Comparison of ENCODE assay signal across 19 cellular contexts in the genomic region with DNA sequence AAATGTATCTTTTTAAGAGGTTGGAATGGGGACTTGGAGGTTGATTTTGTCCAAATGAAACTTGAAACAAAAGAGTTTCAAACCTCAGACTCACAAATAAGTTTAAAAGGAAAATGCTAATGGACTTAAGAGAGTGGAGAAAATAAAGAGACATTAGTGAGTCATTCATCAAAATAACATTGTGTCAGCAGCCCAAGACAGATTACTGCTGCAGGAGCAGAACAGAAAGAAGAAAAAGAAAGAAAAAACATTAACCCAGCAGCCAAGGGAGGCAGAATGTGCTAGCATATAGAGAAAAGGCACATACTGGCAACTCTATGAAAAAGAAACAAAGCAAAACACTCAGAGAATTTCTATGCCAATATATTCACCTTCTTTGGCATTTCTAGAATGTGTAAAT. TPM values are rescaled to one million over a fixed set of nuclear protein-coding genes. Genes with fewer than 3 reads are reported as not detected.
"Had no signal": no experiment of that assay in that cellular context is flagged by ENCODE, and none has a peak within 500 bp of the region (broad histone marks: within the 10 kb centered on the region; RNA-seq: fewer than 3 reads in every experiment).

No MANE protein-coding gene starts in this region.

- H3K4me3 Mint-ChIP-seq: activated B cell treated with CpG ODN at 0.5 μM for 24 hours; activated CD4-positive, alpha-beta T cell treated with anti-CD3 and anti-CD28 coated beads, Interleukin-2, amount 10 ng/mL, durations not matched to agents 24 days and 14 days; activated naive CD4-positive, alpha-beta T cell treated with anti-CD3 and anti-CD28 coated beads, Interleukin-2, amount 50 U/mL, for 24 hours; dendritic cell treated with granulocyte-macrophage colony-stimulating factor and Interleukin-4, amounts not matched to agents 40 ng/mL and 50 ng/mL, for 4 days; naive B cell; T-helper 17 cell had no signal

- H3K27me3 ChIP-seq: esophagus squamous epithelium, hepatocyte, neutrophil, upper lobe of left lung had no signal

- H3K4me1 ChIP-seq: upper lobe of left lung had no signal

- H3K36me3 Mint-ChIP-seq: naive B cell had no signal

- H3K27ac Mint-ChIP-seq: activated B cell treated with CpG ODN at 0.5 μM for 24 hours; activated CD4-positive, alpha-beta T cell treated with anti-CD3 and anti-CD28 coated beads, Interleukin-2, amount 10 ng/mL, durations not matched to agents 24 days and 14 days; activated naive CD4-positive, alpha-beta T cell treated with anti-CD3 and anti-CD28 coated beads, Interleukin-2, amount 50 U/mL, for 24 hours; activated T-helper 2 cell treated with anti-CD3 and anti-CD28 coated beads, Interferon-gamma antibody, Interleukin-2, Interleukin-4, amounts not matched to agents 10 μg/mL and 5 μg/mL and 100 μg/mL, durations not matched to agents 14 hours and 24 hours and 36 hours; dendritic cell treated with granulocyte-macrophage colony-stimulating factor and Interleukin-4, amounts not matched to agents 40 ng/mL and 50 ng/mL, for 4 days; naive B cell; T-helper 17 cell had no signal

- DNase-seq: activated B cell treated with CpG ODN at 0.5 μM for 24 hours; activated CD4-positive, alpha-beta T cell treated with anti-CD3 and anti-CD28 coated beads, Interleukin-2, amount 10 ng/mL, durations not matched to agents 24 days and 14 days; activated CD8-positive, alpha-beta memory T cell treated with anti-CD3 and anti-CD28 coated beads for 24 hours; amygdala; central memory CD4-positive, alpha-beta T cell; esophagus squamous epithelium; midbrain; naive B cell; right cardiac atrium; Right ventricle myocardium superior; stimulated activated CD4-positive, alpha-beta T cell treated with anti-CD3 and anti-CD28 coated beads, Interleukin-2, amount 100 ng/mL, for 24 hours; stimulated activated naive CD4-positive, alpha-beta T cell; T-helper 17 cell; upper lobe of left lung had no signal

- H3K4me3 ChIP-seq: esophagus squamous epithelium, hepatocyte, upper lobe of left lung had no signal

- H3K9me3 Mint-ChIP-seq: activated CD4-positive, alpha-beta T cell treated with anti-CD3 and anti-CD28 coated beads, Interleukin-2, amount 10 ng/mL, durations not matched to agents 24 days and 14 days; activated naive CD4-positive, alpha-beta T cell treated with anti-CD3 and anti-CD28 coated beads, Interleukin-2, amount 50 U/mL, for 24 hours; activated T-helper 2 cell treated with anti-CD3 and anti-CD28 coated beads, Interferon-gamma antibody, Interleukin-2, Interleukin-4, amounts not matched to agents 10 μg/mL and 5 μg/mL and 100 μg/mL, durations not matched to agents 14 hours and 24 hours and 36 hours had no signal

- H3K36me3 ChIP-seq: esophagus squamous epithelium, neutrophil had no signal

- H3K27me3 Mint-ChIP-seq: activated B cell treated with CpG ODN at 0.5 μM for 24 hours; activated CD4-positive, alpha-beta T cell treated with anti-CD3 and anti-CD28 coated beads, Interleukin-2, amount 10 ng/mL, durations not matched to agents 24 days and 14 days; activated naive CD4-positive, alpha-beta T cell treated with anti-CD3 and anti-CD28 coated beads, Interleukin-2, amount 50 U/mL, for 24 hours; dendritic cell treated with granulocyte-macrophage colony-stimulating factor and Interleukin-4, amounts not matched to agents 40 ng/mL and 50 ng/mL, for 4 days; naive B cell; T-helper 17 cell had no signal

- ATAC-seq: right cardiac atrium, T-helper 17 cell had no signal

- H3K9me3 ChIP-seq: esophagus squamous epithelium, neutrophil, upper lobe of left lung had no signal

- H3K4me1 Mint-ChIP-seq: activated B cell treated with CpG ODN at 0.5 μM for 24 hours; activated CD4-positive, alpha-beta T cell treated with anti-CD3 and anti-CD28 coated beads, Interleukin-2, amount 10 ng/mL, durations not matched to agents 24 days and 14 days; activated naive CD4-positive, alpha-beta T cell treated with anti-CD3 and anti-CD28 coated beads, Interleukin-2, amount 50 U/mL, for 24 hours; naive B cell; T-helper 17 cell had no signal

RNA-seq across cellular contexts. Expression of a gene that starts 42.6 kb away (rescaled TPM):
- total RNA-seq: activated B cell treated with CpG ODN at 0.5 μM for 24 hours; activated CD4-positive, alpha-beta T cell treated with anti-CD3 and anti-CD28 coated beads, Interleukin-2, amount 10 ng/mL, durations not matched to agents 24 days and 14 days; activated T-helper 2 cell treated with anti-CD3 and anti-CD28 coated beads, Interferon-gamma antibody, Interleukin-2, Interleukin-4, amounts not matched to agents 10 μg/mL and 5 μg/mL and 100 μg/mL, durations not matched to agents 14 hours and 24 hours and 36 hours; T-helper 17 cell had no signal
